ENCODE assay signal across 8 cellular contexts in genomic region chr19:29845576-29846176, GRCh38. TPM values are rescaled to one million over a fixed set of nuclear protein-coding genes. Genes with fewer than 3 reads are reported as not detected.
DNase-seq lines count a peak whose midpoint lies in the region; ATAC-seq and TF ChIP-seq lines count a peak whose summit lies in the region.

No MANE protein-coding gene starts in this region.

- TF ChIP-seq CTCF in fibroblast of villous mesenchyme (IDR thresholded peaks at IDR 0.05; ENCODE audit: insufficient read depth, low read depth, low read length) = no peak

- H3K4me3 ChIP-seq in fibroblast of villous mesenchyme (ENCODE audit: low read depth, low read length) = peak overlapping the region; percentile 73

- ATAC-seq in GM21529 (IDR thresholded peaks at IDR 0.05; ENCODE audit: unreplicated experiment) = no peak
- ATAC-seq in GM19455 (IDR thresholded peaks at IDR 0.05; ENCODE audit: unreplicated experiment) = no peak

- DNase-seq in NOMO-1 treated with DMSO at 0.1 percent for 48 hours (lab: John Stamatoyannopoulos, UW; ENCODE audit: unreplicated experiment) = peak; percentile 46
- no peak for DNase-seq in NOMO-1 treated with dmso at 0.1 percent for 144 hours (lab: John Stamatoyannopoulos, UW; ENCODE audit: unreplicated experiment)
- peak; percentile 67 for DNase-seq in NCI-H146 (lab: John Stamatoyannopoulos, UW)
- peak; percentile 44 for DNase-seq in activated CD8-positive, alpha-beta memory T cell treated with anti-CD3 and anti-CD28 coated beads, Interleukin-2, amount 50 U/mL, for 4 hours
- DNase-seq in fibroblast of villous mesenchyme (ENCODE audit: low read depth) = peak; percentile 5
- DNase-seq in occipital lobe (lab: John Stamatoyannopoulos, UW) = peak; percentile 32

RNA-seq across cellular contexts. Expression of gene CCNE1, which starts 33.9 kb away (rescaled TPM):
- 6.8 and 10.4 TPM in 2 replicates for total RNA-seq in fibroblast of villous mesenchyme
- total RNA-seq in occipital lobe = 1.1 TPM
